31 cellular contexts compared by ENCODE assay signal in genomic region chr13:110353339-110353977, GRCh38. TPM values are rescaled to one million over a fixed set of nuclear protein-coding genes. Genes with fewer than 3 reads are reported as not detected.
DNase-seq lines count a peak whose midpoint lies in the region; ATAC-seq and TF ChIP-seq lines count a peak whose summit lies in the region.
"Had no signal": no experiment of that assay in that cellular context is flagged by ENCODE, and none has a peak within 500 bp of the region (broad histone marks: within the 10 kb centered on the region; RNA-seq: fewer than 3 reads in every experiment).

No MANE protein-coding gene starts in this region.

- TF ChIP-seq CTCF in RWPE2 (IDR thresholded peaks at IDR 0.05; ENCODE audit: poor library complexity, severe bottlenecking): no peak
- TF ChIP-seq CTCF in gastroesophageal sphincter (IDR thresholded peaks at IDR 0.05): no peak

- CTCF ChIA-PET in activated naive CD4-positive, alpha-beta T cell treated with anti-CD3 and anti-CD28 coated beads, Interleukin-2, amount 10 ng/mL, durations not matched to agents 7 days and 5 days (lab: Charles Lee): no interaction called here

- H3K27me3 Mint-ChIP-seq in activated T-cell treated with anti-CD3 and anti-CD28 coated beads, Interleukin-2, amount 50 U/mL, for 24 hours: peaks cover 19% of the 10 kb centered on the region
- peaks cover 14% of the 10 kb centered on the region for H3K27me3 Mint-ChIP-seq in activated naive CD4-positive, alpha-beta T cell treated with anti-CD3 and anti-CD28 coated beads, Interleukin-2, amount 10 ng/mL, durations not matched to agents 7 days and 5 days

- ATAC-seq in RWPE2 (ENCODE audit: low read depth): no peak
- ATAC-seq in gastroesophageal sphincter: no peak
- ATAC-seq: A549; activated T-cell treated with anti-CD3 and anti-CD28 coated beads, Interleukin-2, amount 50 U/mL, for 72 hours; stimulated activated memory B cell treated with anti-CD40 and anti-IgM and Interleukin-4, amounts not matched to agents 10 μg/mL and 1 μg/mL and 100 μg/mL, for 72 hours had no signal

- H3K9me3 Mint-ChIP-seq in activated T-cell treated with anti-CD3 and anti-CD28 coated beads, Interleukin-2, amount 50 U/mL, for 24 hours: no peaks in the 10 kb centered on the region
- no peaks in the 10 kb centered on the region for H3K9me3 Mint-ChIP-seq in activated naive CD4-positive, alpha-beta T cell treated with anti-CD3 and anti-CD28 coated beads, Interleukin-2, amount 10 ng/mL, durations not matched to agents 7 days and 5 days
- H3K9me3 Mint-ChIP-seq: activated CD4-positive, alpha-beta T cell treated with anti-CD3 and anti-CD28 coated beads, Interleukin-2, amount 10 ng/mL, durations not matched to agents 24 days and 14 days; activated T-cell treated with anti-CD3 and anti-CD28 coated beads, Interleukin-2, amount 50 U/mL, for 72 hours; nephron progenitor cell; stimulated activated memory B cell treated with anti-CD40 and anti-IgM and Interleukin-4, amounts not matched to agents 10 μg/mL and 1 μg/mL and 100 μg/mL, for 72 hours had no signal

- no peak for TF ChIP-seq POLR2A in gastroesophageal sphincter (IDR thresholded peaks at IDR 0.05)
- TF ChIP-seq POLR2A in erythroblast (IDR thresholded peaks at IDR 0.05; ENCODE audit: low read length): no peak

- H3K4me1 ChIP-seq in RWPE2 (ENCODE audit: insufficient read depth, poor library complexity, severe bottlenecking) (peaks cover 11% of the 10 kb centered on the region), gastroesophageal sphincter (peaks cover 3 to 76% (median 19%) of the 10 kb centered on the region in 3 donors), muscle layer of duodenum (ENCODE audit: control insufficient read depth in 1 of 2, insufficient read depth in 2 of 2, low read length in 2 of 2) (peaks cover 0 to 10% of the 10 kb centered on the region in 2 donors), subcutaneous abdominal adipose tissue (ENCODE audit: control insufficient read depth in 5 of 5, insufficient read depth in 5 of 5, low read length in 5 of 5) (peaks cover 3 to 46% (median 35%) of the 10 kb centered on the region in 5 donors)
- H3K4me1 ChIP-seq: parathyroid adenoma had no signal

- no peaks in the 10 kb centered on the region for H3K27me3 ChIP-seq in RWPE2 (ENCODE audit: insufficient read depth, poor library complexity, severe bottlenecking)
- no peaks in the 10 kb centered on the region for H3K27me3 ChIP-seq in gastroesophageal sphincter
- no peaks in the 10 kb centered on the region for H3K27me3 ChIP-seq in muscle layer of duodenum (ENCODE audit: low read depth, low read length)
- no peaks in the 10 kb centered on the region for H3K27me3 ChIP-seq in subcutaneous abdominal adipose tissue (ENCODE audit: control insufficient read depth in 5 of 5, insufficient read depth in 4 of 5, low read length in 5 of 5)
- H3K27me3 ChIP-seq: cardiac muscle cell, right atrium auricular region, testis had no signal

- peaks cover 17% of the 10 kb centered on the region for H3K36me3 ChIP-seq in RWPE2 (ENCODE audit: low read depth)
- H3K36me3 ChIP-seq in gastroesophageal sphincter: peaks cover 0 to 13% of the 10 kb centered on the region in 2 donors
- H3K36me3 ChIP-seq in muscle layer of duodenum (ENCODE audit: control insufficient read depth in 1 of 2, insufficient read depth in 2 of 2, low read length in 2 of 2): peaks cover 0 to 4% of the 10 kb centered on the region in 2 donors
- peaks cover 0 to 20% (median 13%) of the 10 kb centered on the region in 5 donors for H3K36me3 ChIP-seq in subcutaneous abdominal adipose tissue (ENCODE audit: control insufficient read depth in 5 of 5, insufficient read depth in 5 of 5, low read length in 5 of 5)
- H3K36me3 ChIP-seq: cardiac muscle cell had no signal

- H3K27ac ChIP-seq in RWPE2 (ENCODE audit: poor library complexity, severe bottlenecking) (peak overlapping the region; percentile 99), gastroesophageal sphincter (peak overlapping the region; percentile 17 to 99 (median 87)), muscle layer of duodenum (ENCODE audit: low read length) (peak overlapping the region; percentile 24), subcutaneous abdominal adipose tissue (ENCODE audit: low read depth, low read length) (peak overlapping the region; percentile 61)
- H3K27ac ChIP-seq: cardiac muscle cell, GM23248, parathyroid adenoma, right atrium auricular region, testis, VCaP had no signal

- H3K9ac ChIP-seq in subcutaneous abdominal adipose tissue (ENCODE audit: low read length in 5 of 5): no peak overlapping the region
- H3K9ac ChIP-seq: GM23248, parathyroid adenoma had no signal

- H3K9me3 ChIP-seq in RWPE2 (ENCODE audit: severe bottlenecking) (no peaks in the 10 kb centered on the region), gastroesophageal sphincter (no peaks in the 10 kb centered on the region), muscle layer of duodenum (ENCODE audit: control insufficient read depth in 1 of 2, low read length in 2 of 2) (no peaks in the 10 kb centered on the region), subcutaneous abdominal adipose tissue (ENCODE audit: control insufficient read depth in 5 of 5, low read length in 5 of 5) (no peaks in the 10 kb centered on the region)
- H3K9me3 ChIP-seq: A549, right atrium auricular region, testis had no signal

- DNase-seq in RWPE2 (ENCODE audit: low spot score) (no peak), NCI-H1048 (lab: John Stamatoyannopoulos, UW) (no peak), erythroblast (lab: John Stamatoyannopoulos, UW) (no peak)
- no peak for DNase-seq in activated T-cell treated with anti-CD3 and anti-CD28 coated beads, Interleukin-2, amount 50 U/mL, for 24 hours
- DNase-seq in activated naive CD4-positive, alpha-beta T cell treated with anti-CD3 and anti-CD28 coated beads, Interleukin-2, amount 10 ng/mL, durations not matched to agents 7 days and 5 days: no peak
- DNase-seq: activated CD4-positive, alpha-beta T cell treated with anti-CD3 and anti-CD28 coated beads, Interleukin-2, amount 10 ng/mL, durations not matched to agents 24 days and 14 days; activated naive CD4-positive, alpha-beta T cell treated with anti-CD3 and anti-CD28 coated beads, Interleukin-2, amount 50 U/mL, for 16 hours; CD4-positive, alpha-beta memory T cell; DMS 273 treated with DMSO at 0.1 percent for 48 hours; EL; GM23248; NCI-H1105; NCI-H1930; NCI-H524; Right ventricle myocardium superior; stimulated activated CD4-positive, alpha-beta T cell treated with anti-CD3 and anti-CD28 coated beads, Interleukin-12 subunit alpha, Interleukin-12 subunit beta, amount 100 ng/mL, for 4 hours; stimulated activated CD4-positive, alpha-beta T cell treated with anti-CD3 and anti-CD28 coated beads, Interleukin-4, amount 100 ng/mL, for 24 hours; T-helper 9 cell; testis had no signal

- 47 to 66% methylated on average over 5 to 6 of the region's 13 CpGs for WGBS in gastroesophageal sphincter (ENCODE audit: low coverage in 1 of 2), 2 donors

- no peak overlapping the region for H3K4me3 Mint-ChIP-seq in activated T-cell treated with anti-CD3 and anti-CD28 coated beads, Interleukin-2, amount 50 U/mL, for 24 hours
- no peak overlapping the region for H3K4me3 Mint-ChIP-seq in activated naive CD4-positive, alpha-beta T cell treated with anti-CD3 and anti-CD28 coated beads, Interleukin-2, amount 10 ng/mL, durations not matched to agents 7 days and 5 days
- H3K4me3 Mint-ChIP-seq: activated CD4-positive, alpha-beta T cell treated with anti-CD3 and anti-CD28 coated beads, Interleukin-2, amount 10 ng/mL, durations not matched to agents 24 days and 14 days; activated T-cell treated with anti-CD3 and anti-CD28 coated beads, Interleukin-2, amount 50 U/mL, for 72 hours; CD4-positive, alpha-beta memory T cell; nephron progenitor cell; stimulated activated memory B cell treated with anti-CD40 and anti-IgM and Interleukin-4, amounts not matched to agents 10 μg/mL and 1 μg/mL and 100 μg/mL, for 72 hours had no signal

- H3K36me3 Mint-ChIP-seq in activated T-cell treated with anti-CD3 and anti-CD28 coated beads, Interleukin-2, amount 50 U/mL, for 24 hours (ENCODE audit: low read depth): no peaks in the 10 kb centered on the region
- H3K36me3 Mint-ChIP-seq in activated naive CD4-positive, alpha-beta T cell treated with anti-CD3 and anti-CD28 coated beads, Interleukin-2, amount 10 ng/mL, durations not matched to agents 7 days and 5 days: no peaks in the 10 kb centered on the region
- H3K36me3 Mint-ChIP-seq: CD4-positive, alpha-beta memory T cell; stimulated activated memory B cell treated with anti-CD40 and anti-IgM and Interleukin-4, amounts not matched to agents 10 μg/mL and 1 μg/mL and 100 μg/mL, for 72 hours had no signal

- H3K4me3 ChIP-seq in RWPE2 (ENCODE audit: severe bottlenecking) (no peak overlapping the region), gastroesophageal sphincter (no peak overlapping the region), muscle layer of duodenum (ENCODE audit: low read depth in 1 of 2, low read length in 2 of 2) (no peak overlapping the region), subcutaneous abdominal adipose tissue (ENCODE audit: low read depth in 1 of 5, low read length in 5 of 5) (no peak overlapping the region)
- H3K4me3 ChIP-seq: A549, cardiac muscle cell, GM12878, GM23248, right atrium auricular region, testis had no signal

- no peaks in the 10 kb centered on the region for H3K4me1 Mint-ChIP-seq in activated T-cell treated with anti-CD3 and anti-CD28 coated beads, Interleukin-2, amount 50 U/mL, for 24 hours (ENCODE audit: low read depth)
- no peaks in the 10 kb centered on the region for H3K4me1 Mint-ChIP-seq in activated naive CD4-positive, alpha-beta T cell treated with anti-CD3 and anti-CD28 coated beads, Interleukin-2, amount 10 ng/mL, durations not matched to agents 7 days and 5 days
- H3K4me1 Mint-ChIP-seq: activated CD4-positive, alpha-beta T cell treated with anti-CD3 and anti-CD28 coated beads, Interleukin-2, amount 10 ng/mL, durations not matched to agents 24 days and 14 days; CD4-positive, alpha-beta memory T cell; stimulated activated memory B cell treated with anti-CD40 and anti-IgM and Interleukin-4, amounts not matched to agents 10 μg/mL and 1 μg/mL and 100 μg/mL, for 72 hours had no signal

- no peak for TF ChIP-seq EP300 in gastroesophageal sphincter (IDR thresholded peaks at IDR 0.05)

- no peak overlapping the region for H3K27ac Mint-ChIP-seq in activated T-cell treated with anti-CD3 and anti-CD28 coated beads, Interleukin-2, amount 50 U/mL, for 24 hours
- H3K27ac Mint-ChIP-seq in activated naive CD4-positive, alpha-beta T cell treated with anti-CD3 and anti-CD28 coated beads, Interleukin-2, amount 10 ng/mL, durations not matched to agents 7 days and 5 days: no peak overlapping the region
- H3K27ac Mint-ChIP-seq: activated CD4-positive, alpha-beta T cell treated with anti-CD3 and anti-CD28 coated beads, Interleukin-2, amount 10 ng/mL, durations not matched to agents 24 days and 14 days; activated T-cell treated with anti-CD3 and anti-CD28 coated beads, Interleukin-2, amount 50 U/mL, for 72 hours; CD4-positive, alpha-beta memory T cell; stimulated activated memory B cell treated with anti-CD40 and anti-IgM and Interleukin-4, amounts not matched to agents 10 μg/mL and 1 μg/mL and 100 μg/mL, for 72 hours had no signal

RNA-seq across cellular contexts. Expression of gene COL4A2, which starts 46.4 kb away (rescaled TPM):
- total RNA-seq in gastroesophageal sphincter: 100 to 1,000 TPM; 478 to 945 (median 543) TPM
- total RNA-seq: activated CD4-positive, alpha-beta T cell treated with anti-CD3 and anti-CD28 coated beads, Interleukin-2, amount 10 ng/mL, durations not matched to agents 24 days and 14 days; activated T-cell treated with anti-CD3 and anti-CD28 coated beads, Interleukin-2, amount 50 U/mL, for 72 hours; CD4-positive, alpha-beta memory T cell had no signal

RNA-seq across cellular contexts. Expression of gene COL4A1, which starts 46.5 kb away (rescaled TPM):
- total RNA-seq in gastroesophageal sphincter: 100 to 1,000 TPM; 278 to 618 (median 440) TPM
- total RNA-seq: activated CD4-positive, alpha-beta T cell treated with anti-CD3 and anti-CD28 coated beads, Interleukin-2, amount 10 ng/mL, durations not matched to agents 24 days and 14 days; CD4-positive, alpha-beta memory T cell had no signal

Comparison
In these comparisons a context has a peak if more than half of its experiments do, and no peak if none do; other contexts are left out.
1. H3K27ac ChIP-seq: peak in every context shown above with its lines; median percentile 99 in RWPE2; 87 in gastroesophageal sphincter; 61 in subcutaneous abdominal adipose tissue; 24 in muscle layer of duodenum.